In genomic region chr5:81335946-81336345, GRCh38 we compare ENCODE assay signal across 42 cellular contexts. TPM values are rescaled to one million over a fixed set of nuclear protein-coding genes. Genes with fewer than 3 reads are reported as not detected.
"Had no signal": no experiment of that assay in that cellular context is flagged by ENCODE, and none has a peak within 500 bp of the region (broad histone marks: within the 10 kb centered on the region; RNA-seq: fewer than 3 reads in every experiment).

No MANE protein-coding gene starts in this region.

- H3K4me3 Mint-ChIP-seq: activated naive CD4-positive, alpha-beta T cell treated with anti-CD3 and anti-CD28 coated beads for 36 hours; activated naive CD4-positive, alpha-beta T cell treated with anti-CD3 and anti-CD28 coated beads, Interleukin-2, amount 10 ng/mL, durations not matched to agents 7 days and 5 days; activated naive CD4-positive, alpha-beta T cell treated with anti-CD3 and anti-CD28 coated beads, Interleukin-2, amount 50 U/mL, for 24 hours; activated naive CD8-positive, alpha-beta T cell; activated naive CD8-positive, alpha-beta T cell treated with anti-CD3 and anti-CD28 coated beads for 36 hours; activated naive CD8-positive, alpha-beta T cell treated with anti-CD3 and anti-CD28 coated beads, Interleukin-2, amount 10 ng/mL, durations not matched to agents 7 days and 5 days; activated naive CD8-positive, alpha-beta T cell treated with anti-CD3 and anti-CD28 coated beads, Interleukin-2, amount 50 U/mL, for 24 hours; activated T-cell treated with anti-CD3 and anti-CD28 coated beads, Interleukin-2, amount 50 U/mL, for 4 hours; activated T-cell treated with anti-CD3 and anti-CD28 coated beads, Interleukin-2, amount 50 U/mL, for 72 hours; activated T-helper 1 cell treated with anti-CD3 and anti-CD28 coated beads, Interleukin-12 subunit alpha, Interleukin-12 subunit beta, Interleukin-2, Interleukin-4 antibody, amounts not matched to agents 30 ng/mL and 10 ng/mL and 1 ng/mL, durations not matched to agents 14 hours and 24 hours and 36 hours; activated T-helper 17 cell treated with anti-CD3 and anti-CD28 coated beads, Interleukin-2, amount 50 U/mL, for 72 hours; brain; central memory CD8-positive, alpha-beta T cell had no signal

- H3K27ac ChIP-seq: adrenal gland, ascending aorta, body of pancreas, brain microvascular endothelial cell, breast epithelium, cardiac muscle cell had no signal

- DNase-seq: activated effector memory CD4-positive, alpha-beta T cell treated with anti-CD3 and anti-CD28 coated beads, Interleukin-2, amount 50 U/mL, for 16 hours; activated effector memory CD4-positive, alpha-beta T cell treated with Interleukin-2 at 50 U/mL for 16 hours; activated gamma-delta T cell; activated gamma-delta T cell treated with Interleukin-2 at 50 U/mL for 16 hours; activated naive CD4-positive, alpha-beta T cell; activated naive CD4-positive, alpha-beta T cell treated with anti-CD3 and anti-CD28 coated beads for 36 hours; activated naive CD4-positive, alpha-beta T cell treated with anti-CD3 and anti-CD28 coated beads, Interleukin-2, amount 10 ng/mL, durations not matched to agents 7 days and 5 days; activated naive CD4-positive, alpha-beta T cell treated with anti-CD3 and anti-CD28 coated beads, Interleukin-2, amount 50 U/mL, for 16 hours; activated naive CD4-positive, alpha-beta T cell treated with Interleukin-2 at 50 U/mL for 16 hours; activated naive CD8-positive, alpha-beta T cell treated with anti-CD3 and anti-CD28 coated beads for 36 hours; activated naive CD8-positive, alpha-beta T cell treated with anti-CD3 and anti-CD28 coated beads, Interleukin-2, amount 10 ng/mL, durations not matched to agents 7 days and 5 days; activated naive CD8-positive, alpha-beta T cell treated with anti-CD3 and anti-CD28 coated beads, Interleukin-2, amount 50 U/mL, for 24 hours; activated T-cell treated with anti-CD3 and anti-CD28 coated beads, Interleukin-2, amount 50 U/mL, for 4 hours; activated T-cell treated with anti-CD3 and anti-CD28 coated beads, Interleukin-2, amount 50 U/mL, for 48 hours; activated T-cell treated with anti-CD3 and anti-CD28 coated beads, Interleukin-2, amount 50 U/mL, for 72 hours; adrenal gland; amniotic stem cell; amygdala; anterior cingulate cortex; aorta; body of pancreas; brain microvascular endothelial cell; caudate nucleus; central memory CD4-positive, alpha-beta T cell; cerebellar nuclear complex had no signal

- H3K9me3 ChIP-seq: adrenal gland, ascending aorta, body of pancreas, breast epithelium had no signal

- H3K36me3 Mint-ChIP-seq: activated naive CD4-positive, alpha-beta T cell treated with anti-CD3 and anti-CD28 coated beads, Interleukin-2, amount 10 ng/mL, durations not matched to agents 7 days and 5 days; activated naive CD4-positive, alpha-beta T cell treated with anti-CD3 and anti-CD28 coated beads, Interleukin-2, amount 50 U/mL, for 72 hours; activated naive CD8-positive, alpha-beta T cell; activated naive CD8-positive, alpha-beta T cell treated with anti-CD3 and anti-CD28 coated beads, Interleukin-2, amount 10 ng/mL, durations not matched to agents 7 days and 5 days; brain had no signal

- H3K9me3 Mint-ChIP-seq: activated naive CD4-positive, alpha-beta T cell treated with anti-CD3 and anti-CD28 coated beads, Interleukin-2, amount 50 U/mL, for 24 hours; activated naive CD4-positive, alpha-beta T cell treated with anti-CD3 and anti-CD28 coated beads, Interleukin-2, amount 50 U/mL, for 72 hours; activated naive CD8-positive, alpha-beta T cell treated with anti-CD3 and anti-CD28 coated beads, Interleukin-2, amount 50 U/mL, for 24 hours; activated T-helper 17 cell treated with anti-CD3 and anti-CD28 coated beads, Interleukin-2, amount 50 U/mL, for 72 hours; brain; central memory CD8-positive, alpha-beta T cell had no signal

- H3K36me3 ChIP-seq: adrenal gland, ascending aorta, brain microvascular endothelial cell, breast epithelium, cardiac muscle cell had no signal

- H3K27me3 ChIP-seq: adrenal gland, ascending aorta, body of pancreas, brain microvascular endothelial cell, breast epithelium, cardiac muscle cell had no signal

- ATAC-seq: activated naive CD4-positive, alpha-beta T cell treated with anti-CD3 and anti-CD28 coated beads, Interleukin-2, amount 50 U/mL, for 72 hours; activated naive CD8-positive, alpha-beta T cell treated with anti-CD3 and anti-CD28 coated beads, Interleukin-2, amount 50 U/mL, for 24 hours; activated T-cell treated with anti-CD3 and anti-CD28 coated beads, Interleukin-2, amount 50 U/mL, for 4 hours; activated T-cell treated with anti-CD3 and anti-CD28 coated beads, Interleukin-2, amount 50 U/mL, for 72 hours; activated T-helper 17 cell treated with anti-CD3 and anti-CD28 coated beads, Interleukin-2, amount 50 U/mL, for 72 hours; body of pancreas had no signal

- H3K27me3 Mint-ChIP-seq: activated naive CD4-positive, alpha-beta T cell treated with anti-CD3 and anti-CD28 coated beads, Interleukin-2, amount 10 ng/mL, durations not matched to agents 7 days and 5 days; activated naive CD4-positive, alpha-beta T cell treated with anti-CD3 and anti-CD28 coated beads, Interleukin-2, amount 50 U/mL, for 24 hours; activated naive CD8-positive, alpha-beta T cell; activated naive CD8-positive, alpha-beta T cell treated with anti-CD3 and anti-CD28 coated beads for 36 hours; activated naive CD8-positive, alpha-beta T cell treated with anti-CD3 and anti-CD28 coated beads, Interleukin-2, amount 50 U/mL, for 24 hours; activated T-helper 17 cell treated with anti-CD3 and anti-CD28 coated beads, Interleukin-2, amount 50 U/mL, for 72 hours; brain had no signal

- FAIRE-seq: astrocyte, bronchial epithelial cell, colon had no signal

- H3K4me1 Mint-ChIP-seq: activated naive CD4-positive, alpha-beta T cell treated with anti-CD3 and anti-CD28 coated beads, Interleukin-2, amount 10 ng/mL, durations not matched to agents 7 days and 5 days; activated naive CD4-positive, alpha-beta T cell treated with anti-CD3 and anti-CD28 coated beads, Interleukin-2, amount 50 U/mL, for 24 hours; activated naive CD8-positive, alpha-beta T cell treated with anti-CD3 and anti-CD28 coated beads for 36 hours; activated naive CD8-positive, alpha-beta T cell treated with anti-CD3 and anti-CD28 coated beads, Interleukin-2, amount 10 ng/mL, durations not matched to agents 7 days and 5 days; activated naive CD8-positive, alpha-beta T cell treated with anti-CD3 and anti-CD28 coated beads, Interleukin-2, amount 50 U/mL, for 24 hours; activated T-helper 17 cell treated with anti-CD3 and anti-CD28 coated beads, Interleukin-2, amount 50 U/mL, for 72 hours; brain had no signal

- H3K4me1 ChIP-seq: adrenal gland, ascending aorta, body of pancreas, breast epithelium had no signal

- H3K4me3 ChIP-seq: adrenal gland, ascending aorta, body of pancreas, breast epithelium, cardiac muscle cell had no signal

- H3K27ac Mint-ChIP-seq: activated naive CD4-positive, alpha-beta T cell treated with anti-CD3 and anti-CD28 coated beads for 36 hours; activated naive CD4-positive, alpha-beta T cell treated with anti-CD3 and anti-CD28 coated beads, Interleukin-2, amount 10 ng/mL, durations not matched to agents 7 days and 5 days; activated naive CD4-positive, alpha-beta T cell treated with anti-CD3 and anti-CD28 coated beads, Interleukin-2, amount 50 U/mL, for 24 hours; activated naive CD4-positive, alpha-beta T cell treated with anti-CD3 and anti-CD28 coated beads, Interleukin-2, amount 50 U/mL, for 72 hours; activated naive CD8-positive, alpha-beta T cell; activated naive CD8-positive, alpha-beta T cell treated with anti-CD3 and anti-CD28 coated beads for 36 hours; activated naive CD8-positive, alpha-beta T cell treated with anti-CD3 and anti-CD28 coated beads, Interleukin-2, amount 10 ng/mL, durations not matched to agents 7 days and 5 days; activated naive CD8-positive, alpha-beta T cell treated with anti-CD3 and anti-CD28 coated beads, Interleukin-2, amount 50 U/mL, for 24 hours; activated T-cell treated with anti-CD3 and anti-CD28 coated beads, Interleukin-2, amount 50 U/mL, for 72 hours; activated T-helper 1 cell treated with anti-CD3 and anti-CD28 coated beads, Interleukin-12 subunit alpha, Interleukin-12 subunit beta, Interleukin-2, Interleukin-4 antibody, amounts not matched to agents 30 ng/mL and 10 ng/mL and 1 ng/mL, durations not matched to agents 14 hours and 24 hours and 36 hours; activated T-helper 17 cell treated with anti-CD3 and anti-CD28 coated beads, Interleukin-2, amount 50 U/mL, for 72 hours; activated T-helper 2 cell treated with anti-CD3 and anti-CD28 coated beads, Interferon-gamma antibody, Interleukin-2, Interleukin-4, amounts not matched to agents 10 μg/mL and 5 μg/mL and 100 μg/mL, durations not matched to agents 14 hours and 24 hours and 36 hours; brain had no signal

RNA-seq across cellular contexts. Expression of gene ACOT12, which starts 58.0 kb away (rescaled TPM):
- total RNA-seq: activated naive CD4-positive, alpha-beta T cell treated with anti-CD3 and anti-CD28 coated beads for 36 hours; activated naive CD4-positive, alpha-beta T cell treated with anti-CD3 and anti-CD28 coated beads, Interleukin-2, amount 50 U/mL, for 72 hours; activated naive CD8-positive, alpha-beta T cell treated with anti-CD3 and anti-CD28 coated beads for 36 hours; activated naive CD8-positive, alpha-beta T cell treated with anti-CD3 and anti-CD28 coated beads, Interleukin-2, amount 10 ng/mL, durations not matched to agents 7 days and 5 days; activated T-cell treated with anti-CD3 and anti-CD28 coated beads, Interleukin-2, amount 50 U/mL, for 4 hours; activated T-cell treated with anti-CD3 and anti-CD28 coated beads, Interleukin-2, amount 50 U/mL, for 72 hours; activated T-helper 1 cell treated with anti-CD3 and anti-CD28 coated beads, Interleukin-12 subunit alpha, Interleukin-12 subunit beta, Interleukin-2, Interleukin-4 antibody, amounts not matched to agents 30 ng/mL and 10 ng/mL and 1 ng/mL, durations not matched to agents 14 hours and 24 hours and 36 hours; activated T-helper 17 cell treated with anti-CD3 and anti-CD28 coated beads, Interleukin-2, amount 50 U/mL, for 72 hours; activated T-helper 2 cell treated with anti-CD3 and anti-CD28 coated beads, Interferon-gamma antibody, Interleukin-2, Interleukin-4, amounts not matched to agents 10 μg/mL and 5 μg/mL and 100 μg/mL, durations not matched to agents 14 hours and 24 hours and 36 hours; adrenal gland; ascending aorta; body of pancreas; breast epithelium; bronchial epithelial cell; cardiac muscle cell; cardiac septum; chondrocyte had no signal
- polyA plus RNA-seq: adipose tissue, adrenal gland, aorta, cardiac muscle cell had no signal
